8 cellular contexts compared by ENCODE assay signal in genomic region chr7:149027560-149028345, GRCh38. TPM values are rescaled to one million over a fixed set of nuclear protein-coding genes. Genes with fewer than 3 reads are reported as not detected.
DNase-seq lines count a peak whose midpoint lies in the region; ATAC-seq and TF ChIP-seq lines count a peak whose summit lies in the region.

No MANE protein-coding gene starts in this region.

- H3K4me3 Mint-ChIP-seq in stimulated activated naive B cell treated with anti-CD40 and anti-IgM and Interleukin-4, amounts not matched to agents 10 μg/mL and 1 μg/mL and 100 μg/mL, for 72 hours = peak overlapping the region; percentile 94 to 96

- peak overlapping the region; percentile 90 for H3K27ac Mint-ChIP-seq in stimulated activated naive B cell treated with anti-CD40 and anti-IgM and Interleukin-4, amounts not matched to agents 10 μg/mL and 1 μg/mL and 100 μg/mL, for 72 hours

- H3K9ac ChIP-seq in HUES48 (ENCODE audit: low read depth, low read length) = peak overlapping the region; percentile 88

- no peaks in the 10 kb centered on the region for H3K9me3 ChIP-seq in HUES48 (ENCODE audit: control insufficient read depth, insufficient read depth, low read length)

- peak overlapping the region; percentile 97 for H3K27ac ChIP-seq in HUES48 (ENCODE audit: low read depth, low read length)
- H3K27ac ChIP-seq in adipose tissue (ENCODE audit: low read depth, low read length) = peak overlapping the region; percentile 6

- POLR2A ChIA-PET in BJ (lab: Charles Lee) = interaction anchor here (0.5 kb wide), 1 partner anchor 203 kb away, joined by 9 read pairs; no protein-coding TSS in a partner anchor

- H3K4me3 ChIP-seq in BJ (ENCODE audit: low read depth, low read length) (peak overlapping the region; percentile 91), HUES48 (ENCODE audit: low read depth, low read length) (peak overlapping the region; percentile 81)

- DNase-seq in BJ (ENCODE audit: low read depth) (no peak), inferior parietal cortex (ENCODE audit: extremely low spot score) (peak; percentile 22)
- DNase-seq in stimulated activated naive B cell treated with anti-CD40 and anti-IgM and Interleukin-4, amounts not matched to agents 10 μg/mL and 1 μg/mL and 100 μg/mL, for 72 hours = no peak

- no peak for TF ChIP-seq CTCF in BJ (IDR thresholded peaks at IDR 0.05; ENCODE audit: insufficient read depth, low read depth, low read length)

- CTCF ChIA-PET in BJ (lab: Yijun Ruan, JAX) = interaction anchor here (1.2 to 2.0 kb wide), 2 partner anchors 23 to 38 kb away, joined by 3 to 10 read pairs; no protein-coding TSS in a partner anchor

- H3K36me3 Mint-ChIP-seq in stimulated activated naive B cell treated with anti-CD40 and anti-IgM and Interleukin-4, amounts not matched to agents 10 μg/mL and 1 μg/mL and 100 μg/mL, for 72 hours = peaks cover 13 to 21% of the 10 kb centered on the region in 2 donors

- H3K4me1 Mint-ChIP-seq in stimulated activated naive B cell treated with anti-CD40 and anti-IgM and Interleukin-4, amounts not matched to agents 10 μg/mL and 1 μg/mL and 100 μg/mL, for 72 hours = peaks cover 20 to 52% of the 10 kb centered on the region in 2 donors

- H3K9me3 Mint-ChIP-seq in stimulated activated naive B cell treated with anti-CD40 and anti-IgM and Interleukin-4, amounts not matched to agents 10 μg/mL and 1 μg/mL and 100 μg/mL, for 72 hours = no peaks in the 10 kb centered on the region

- H3K27me3 ChIP-seq in BJ (ENCODE audit: control insufficient read depth, insufficient read depth, low read length) (no peaks in the 10 kb centered on the region), HUES48 (ENCODE audit: control insufficient read depth, insufficient read depth, low read length) (no peaks in the 10 kb centered on the region)

- peaks cover 37% of the 10 kb centered on the region for H3K4me1 ChIP-seq in HUES48 (ENCODE audit: control insufficient read depth, insufficient read depth, low read length)

- H3K36me3 ChIP-seq in BJ (ENCODE audit: control insufficient read depth, insufficient read depth, low read length) = no peaks in the 10 kb centered on the region; the same call in 1 of the 2 replicates
- peaks cover 7% of the 10 kb centered on the region for H3K36me3 ChIP-seq in HUES48 (ENCODE audit: control insufficient read depth, insufficient read depth, low read length)

- 0 to 1% (median 1%) methylated on average over 43 of the region's 43 CpGs for WGBS in adipose tissue, 3 donors

- no peak for ATAC-seq in stimulated activated naive B cell treated with anti-CD40 and anti-IgM and Interleukin-4, amounts not matched to agents 10 μg/mL and 1 μg/mL and 100 μg/mL, for 72 hours (replicated peaks)
- ATAC-seq in GM21447 (IDR thresholded peaks at IDR 0.05; ENCODE audit: unreplicated experiment) (no peak), GM21390 (IDR thresholded peaks at IDR 0.05; ENCODE audit: unreplicated experiment) (no peak), HG03432 (IDR thresholded peaks at IDR 0.05; ENCODE audit: unreplicated experiment) (no peak)

- no peaks in the 10 kb centered on the region for H3K27me3 Mint-ChIP-seq in stimulated activated naive B cell treated with anti-CD40 and anti-IgM and Interleukin-4, amounts not matched to agents 10 μg/mL and 1 μg/mL and 100 μg/mL, for 72 hours

RNA-seq across cellular contexts. Expression of gene PDIA4, which starts 0.6 kb away (rescaled TPM):
- 173 and 204 TPM in 2 replicates for polyA plus RNA-seq in BJ (2011; rRNA removed)
- 82.0 and 133 TPM in 2 replicates for polyA minus RNA-seq in BJ (2011; rRNA and poly(A)+ RNA removed)
- 10 to 100 TPM; 27.3 to 63.6 (median 49.0) TPM for polyA plus RNA-seq in adipose tissue
